Comparison of ENCODE assay signal across 25 cellular contexts in genomic region chr5:115214541-115214940, GRCh38. TPM values are rescaled to one million over a fixed set of nuclear protein-coding genes. Genes with fewer than 3 reads are reported as not detected.
DNase-seq lines count a peak whose midpoint lies in the region; ATAC-seq and TF ChIP-seq lines count a peak whose summit lies in the region.
"Had no signal": no experiment of that assay in that cellular context is flagged by ENCODE, and none has a peak within 500 bp of the region (broad histone marks: within the 10 kb centered on the region; RNA-seq: fewer than 3 reads in every experiment).

No MANE protein-coding gene starts in this region.

- H3K4me3 ChIP-seq in IMR-90 (ENCODE audit: insufficient read depth, low read depth, low read length) = no peak overlapping the region
- H3K4me3 ChIP-seq in left lung = no peak overlapping the region
- no peak overlapping the region for H3K4me3 ChIP-seq in tibial artery
- H3K4me3 ChIP-seq: A549, HAP-1 had no signal

- no peaks in the 10 kb centered on the region for H4K20me1 ChIP-seq in IMR-90 (ENCODE audit: insufficient read depth, low read length)

- no peak overlapping the region for H3K14ac ChIP-seq in IMR-90 (replicated peaks; ENCODE audit: low read depth, low read length)

- H3K27ac ChIP-seq in IMR-90 (ENCODE audit: insufficient read depth, low read length) = no peak overlapping the region
- H3K27ac ChIP-seq in left lung = peak overlapping the region in 1 of 2 donors; percentile 20
- H3K27ac ChIP-seq in tibial artery = peak overlapping the region; percentile 43
- H3K27ac ChIP-seq: A549, C4-2B had no signal

- H3K27me3 ChIP-seq in IMR-90 (ENCODE audit: control insufficient read depth, insufficient read depth, low read length) = no peaks in the 10 kb centered on the region
- no peaks in the 10 kb centered on the region for H3K27me3 ChIP-seq in left lung
- H3K27me3 ChIP-seq in tibial artery = no peaks in the 10 kb centered on the region

- H2AFZ ChIP-seq in IMR-90 (replicated peaks; ENCODE audit: low read length, poor library complexity) = no peak overlapping the region

- TF ChIP-seq RAD21 in IMR-90 (IDR thresholded peaks at IDR 0.05; ENCODE audit: low read length) = no peak

- no peaks in the 10 kb centered on the region for H3K9me3 ChIP-seq in IMR-90 (ENCODE audit: control insufficient read depth, insufficient read depth, low read length)
- no peaks in the 10 kb centered on the region for H3K9me3 ChIP-seq in left lung
- H3K9me3 ChIP-seq in tibial artery = no peaks in the 10 kb centered on the region
- H3K9me3 ChIP-seq: HAP-1, SK-N-SH had no signal

- TF ChIP-seq POLR2A in IMR-90 (IDR thresholded peaks at IDR 0.05; ENCODE audit: low read depth, low read length) = no peak

- no peak overlapping the region for H4K91ac ChIP-seq in IMR-90 (ENCODE audit: insufficient read depth, low read depth, low read length)

- dilution Hi-C loops in IMR-90 (cut with HindIII; ENCODE audit: low sequenced_read_pairs, unreplicated experiment) = no loop called here

- no peak overlapping the region for H4K5ac ChIP-seq in IMR-90 (ENCODE audit: low read depth, low read length)

- no peak overlapping the region for H3K18ac ChIP-seq in IMR-90 (ENCODE audit: low read depth, low read length)

- no peak overlapping the region for H3K4me2 ChIP-seq in IMR-90 (ENCODE audit: low read depth, low read length)
- H3K4me2 ChIP-seq: A549, SK-N-SH had no signal

- H2AK9ac ChIP-seq in IMR-90 (replicated peaks; ENCODE audit: low read depth, low read length, poor library complexity) = no peak overlapping the region

- DNase-seq in IMR-90 = peak; percentile 68
- DNase-seq in dedifferentiated amniotic fluid mesenchymal stem cell (ENCODE audit: extremely low spot score) = peak; percentile 17
- DNase-seq in left lung = no peak
- DNase-seq in tibial artery = no peak
- no peak for DNase-seq in SKM-1 (lab: John Stamatoyannopoulos, UW; ENCODE audit: unreplicated experiment)
- no peak for DNase-seq in A172 (ENCODE audit: low spot score)
- no peak for DNase-seq in OCI-M1 (lab: John Stamatoyannopoulos, UW)
- DNase-seq: CD8-positive, alpha-beta memory T cell; DMS 273 treated with DMSO at 0.1 percent for 48 hours; DMS79 treated with DMSO at 0.1 percent for 48 hours; GOT3; HFFc6; NCI-H1092; NCI-H1417 treated with DMSO at 0.1 percent for 48 hours; NCI-H1694 treated with DMSO at 0.1 percent for 48 hours; NCI-H2081; NCI-H2171; NCI-H226; NCI-H510A; NCI-H774; PC-3; SK-N-SH had no signal

- no CpG with 5 or more reads among the region's 1 CpG for WGBS in IMR-90 (ENCODE audit: extremely low coverage in 2 of 2, insufficient read length in 1 of 2), 2 experiments

- H2BK20ac ChIP-seq in IMR-90 (ENCODE audit: low read depth, low read length) = no peak overlapping the region

- POLR2A ChIA-PET in IMR-90 (lab: Charles Lee; ENCODE audit: unreplicated experiment) = no interaction called here

- no peak overlapping the region for H3K9ac ChIP-seq in IMR-90 (ENCODE audit: low read depth, low read length)
- H3K9ac ChIP-seq: SK-N-SH had no signal

- H2BK120ac ChIP-seq in IMR-90 (ENCODE audit: low read depth, low read length) = no peak overlapping the region

- H2BK5ac ChIP-seq in IMR-90 (ENCODE audit: low read depth, low read length, poor library complexity, severe bottlenecking) = no peak overlapping the region

- H3K4me1 ChIP-seq in IMR-90 (ENCODE audit: control insufficient read depth, insufficient read depth, low read length) (peaks cover 2% of the 10 kb centered on the region; the same call in 1 of the 2 replicates), left lung (peaks cover 3 to 4% of the 10 kb centered on the region in 2 donors), tibial artery (peaks cover 0 to 62% (median 17%) of the 10 kb centered on the region in 4 donors)
- H3K4me1 ChIP-seq: A549 had no signal

- no peak overlapping the region for H2BK15ac ChIP-seq in IMR-90 (ENCODE audit: low read depth, low read length)

- H2AK5ac ChIP-seq in IMR-90 (ENCODE audit: low read depth, low read length) = no peak overlapping the region

- TF ChIP-seq CTCF in IMR-90 (conservative IDR thresholded peaks at IDR 0.05; ENCODE audit: low read depth, low read length) (no peak), left lung (IDR thresholded peaks at IDR 0.05) (no peak), tibial artery (IDR thresholded peaks at IDR 0.05) (no peak)

- no peak overlapping the region for H4K8ac ChIP-seq in IMR-90 (ENCODE audit: low read depth in 2 of 2, low read length in 2 of 2)

- intact Hi-C loops in IMR-90 (cut with micrococcal nuclease) = no loop called here
- intact Hi-C loops in left lung (cut with DNase I) = no loop called here
- intact Hi-C loops in tibial artery (cut with DNase I; ENCODE audit: low total_unique reads) = no loop called here

- peaks cover 0 to 4% of the 10 kb centered on the region in 2 experiments; a peak in 1 of 4 replicates for H3K79me1 ChIP-seq in IMR-90 (ENCODE audit: low read depth in 1 of 2, low read length in 2 of 2)

- peak; percentile 94 for ATAC-seq in IMR-90 (ENCODE audit: low read depth)
- peak; percentile 82 for ATAC-seq in left lung
- ATAC-seq: A549, PC-3 had no signal

- H3K23ac ChIP-seq in IMR-90 (ENCODE audit: low read depth, low read length) = no peak overlapping the region

- no TSS peak for BruUV-seq in IMR-90 (replicated peaks; lab: Mats Ljungman, UMichigan)

- H3K4ac ChIP-seq in IMR-90 (ENCODE audit: low read depth, low read length) = no peak overlapping the region

- peaks cover 2% of the 10 kb centered on the region; the same call in 1 of the 2 replicates for H3K36me3 ChIP-seq in IMR-90 (ENCODE audit: control insufficient read depth, insufficient read depth, low read length)
- H3K36me3 ChIP-seq in left lung = peaks cover 0 to 52% of the 10 kb centered on the region in 2 donors
- peaks cover 0 to 5% (median 4%) of the 10 kb centered on the region in 3 donors for H3K36me3 ChIP-seq in tibial artery

- CTCF ChIA-PET in IMR-90 (lab: Yijun Ruan, JAX) = interaction anchor here (1.3 kb wide), 1 partner anchor 11 kb away, joined by 4 read pairs; no protein-coding TSS in a partner anchor

- in situ Hi-C loops in IMR-90 (cut with MboI; ENCODE audit: low sequenced_read_pairs) = no loop called here

- no peak overlapping the region for H3K56ac ChIP-seq in IMR-90 (ENCODE audit: extremely low read depth, insufficient read depth, low read length)

- no peaks in the 10 kb centered on the region for H3K9me1 ChIP-seq in IMR-90 (ENCODE audit: insufficient read depth, low read length)

TF ChIP-seq in IMR-90, 13 proteins besides CTCF, POLR2A, EP300 and RAD21:
- TF ChIP-seq MAZ (IDR thresholded peaks at IDR 0.05; ENCODE audit: borderline replicate concordance, low read depth, low read length) = no peak
- TF ChIP-seq ELK1 (IDR thresholded peaks at IDR 0.05; ENCODE audit: borderline replicate concordance, low read depth, low read length) = no peak
- TF ChIP-seq NFE2L2 (IDR thresholded peaks at IDR 0.05; ENCODE audit: low read depth, low read length) = no peak
- TF ChIP-seq CEBPB (IDR thresholded peaks at IDR 0.05; ENCODE audit: low read depth, low read length) = no peak
- no peak for TF ChIP-seq USF2 (IDR thresholded peaks at IDR 0.05; ENCODE audit: low read depth, low read length)
- no peak for TF ChIP-seq CHD1 (IDR thresholded peaks at IDR 0.05; ENCODE audit: low read depth, low read length)
- no peak for TF ChIP-seq RFX5 (IDR thresholded peaks at IDR 0.05; ENCODE audit: low read depth, low read length)
- TF ChIP-seq SMC3 (IDR thresholded peaks at IDR 0.05; ENCODE audit: low read depth, low read length) = no peak
- TF ChIP-seq BHLHE40 (IDR thresholded peaks at IDR 0.05; ENCODE audit: low read depth, low read length) = no peak
- no peak for TF ChIP-seq MAFK (IDR thresholded peaks at IDR 0.05; ENCODE audit: low read depth, low read length)
- TF ChIP-seq MXI1 (IDR thresholded peaks at IDR 0.05; ENCODE audit: borderline replicate concordance, low read depth, low read length) = no peak
- TF ChIP-seq RCOR1 (IDR thresholded peaks at IDR 0.05; ENCODE audit: insufficient replicate concordance, low read length) = no peak
- no peak for TF ChIP-seq FOS (IDR thresholded peaks at IDR 0.05; ENCODE audit: low read depth, low read length)

RNA-seq across cellular contexts. Expression of gene TRIM36, which starts 44.8 kb away (rescaled TPM):
- total RNA-seq in IMR-90 (2012; rRNA removed) (under 0.01 and 0.18 TPM in 2 replicates), left lung (1 to 10 TPM; 4.4 to 6.9 TPM)
- polyA plus RNA-seq in IMR-90 (2012; rRNA removed) = 0.10 and 0.16 TPM in 2 replicates
- 0.02 and 0.18 TPM in 2 replicates for polyA plus RNA-seq in IMR-90 (2012; cell fraction: cytosol; rRNA removed)
- polyA plus RNA-seq in IMR-90 (2012; cell fraction: nucleus; rRNA removed; ENCODE audit: low replicate concordance) = 0.03 and 0.07 TPM in 2 replicates
- 11.3 and 18.9 TPM in 2 replicates for total RNA-seq in A172 (2014; rRNA removed; shearing (Covaris generic))
- polyA plus RNA-seq: CD8-positive, alpha-beta memory T cell had no signal

RNA-seq across cellular contexts. Expression of gene PGGT1B, which starts 48.1 kb away (rescaled TPM):
- total RNA-seq in IMR-90 (2012; rRNA removed) (17.2 and 19.2 TPM in 2 replicates), left lung (10 to 100 TPM; 42.7 to 46.5 TPM)
- 0.95 and 2.1 TPM in 2 replicates for polyA plus RNA-seq in IMR-90 (2012; rRNA removed)
- 0.64 and 2.0 TPM in 2 replicates for polyA plus RNA-seq in IMR-90 (2012; cell fraction: cytosol; rRNA removed)
- polyA plus RNA-seq in IMR-90 (2012; cell fraction: nucleus; rRNA removed; ENCODE audit: low replicate concordance) = 0.14 and 1.7 TPM in 2 replicates
- total RNA-seq in A172 (2014; rRNA removed; shearing (Covaris generic)) = 10.5 and 11.9 TPM in 2 replicates

Comparison
In these comparisons a context has a peak if more than half of its experiments do, and no peak if none do; other contexts are left out.
1. DNase-seq: peak in IMR-90 (single experiment) and dedifferentiated amniotic fluid mesenchymal stem cell (single experiment); none in left lung (0 of 2), tibial artery (0 of 2), SKM-1 (single experiment), A172 (single experiment) and OCI-M1 (single experiment).